In the genomic region with DNA sequence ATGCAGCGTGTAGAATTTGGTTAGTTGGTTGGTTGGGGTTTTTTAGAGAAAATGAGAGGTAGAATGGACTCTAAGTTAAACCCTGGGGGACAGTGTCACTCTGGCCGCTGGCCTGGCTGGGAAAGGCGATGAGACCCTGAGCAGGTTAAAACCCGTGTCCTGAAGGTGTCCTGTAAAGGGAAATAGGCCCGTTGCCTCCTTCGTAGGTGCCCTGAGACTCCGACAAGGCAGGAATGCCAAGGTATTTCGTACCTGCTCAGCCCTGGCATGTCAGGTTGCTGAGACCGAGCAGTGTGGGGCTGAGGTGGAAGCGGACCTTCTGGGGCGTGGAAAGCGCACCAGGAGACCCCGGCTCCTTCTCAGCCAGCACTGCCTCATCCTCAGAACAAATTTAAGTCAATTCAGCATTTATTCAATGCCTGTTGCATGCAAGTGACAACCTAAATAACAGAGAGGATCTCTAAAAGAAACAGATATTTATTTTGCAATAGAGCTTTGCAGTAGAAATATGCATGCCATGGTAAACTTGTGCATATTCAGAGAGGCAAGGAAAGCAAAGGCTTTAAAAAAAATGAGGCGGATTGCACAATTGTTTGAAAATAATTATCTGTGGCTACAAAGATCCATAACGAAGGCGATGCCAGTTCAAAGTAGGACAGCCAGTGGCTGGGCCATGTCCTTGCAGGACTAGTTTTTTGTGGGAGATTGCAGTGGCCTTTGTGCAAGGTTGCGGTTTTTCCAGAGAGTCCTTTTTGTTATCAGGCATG, we compare ENCODE assay signal across 1 cellular context.
TF ChIP-seq lines count a peak whose summit lies in the region.

No MANE protein-coding gene starts in this region.

TF ChIP-seq in K562, 482 proteins besides CTCF, POLR2A, EP300 and RAD21 (continued from another document):
- TF ChIP-seq, protein P1, sequence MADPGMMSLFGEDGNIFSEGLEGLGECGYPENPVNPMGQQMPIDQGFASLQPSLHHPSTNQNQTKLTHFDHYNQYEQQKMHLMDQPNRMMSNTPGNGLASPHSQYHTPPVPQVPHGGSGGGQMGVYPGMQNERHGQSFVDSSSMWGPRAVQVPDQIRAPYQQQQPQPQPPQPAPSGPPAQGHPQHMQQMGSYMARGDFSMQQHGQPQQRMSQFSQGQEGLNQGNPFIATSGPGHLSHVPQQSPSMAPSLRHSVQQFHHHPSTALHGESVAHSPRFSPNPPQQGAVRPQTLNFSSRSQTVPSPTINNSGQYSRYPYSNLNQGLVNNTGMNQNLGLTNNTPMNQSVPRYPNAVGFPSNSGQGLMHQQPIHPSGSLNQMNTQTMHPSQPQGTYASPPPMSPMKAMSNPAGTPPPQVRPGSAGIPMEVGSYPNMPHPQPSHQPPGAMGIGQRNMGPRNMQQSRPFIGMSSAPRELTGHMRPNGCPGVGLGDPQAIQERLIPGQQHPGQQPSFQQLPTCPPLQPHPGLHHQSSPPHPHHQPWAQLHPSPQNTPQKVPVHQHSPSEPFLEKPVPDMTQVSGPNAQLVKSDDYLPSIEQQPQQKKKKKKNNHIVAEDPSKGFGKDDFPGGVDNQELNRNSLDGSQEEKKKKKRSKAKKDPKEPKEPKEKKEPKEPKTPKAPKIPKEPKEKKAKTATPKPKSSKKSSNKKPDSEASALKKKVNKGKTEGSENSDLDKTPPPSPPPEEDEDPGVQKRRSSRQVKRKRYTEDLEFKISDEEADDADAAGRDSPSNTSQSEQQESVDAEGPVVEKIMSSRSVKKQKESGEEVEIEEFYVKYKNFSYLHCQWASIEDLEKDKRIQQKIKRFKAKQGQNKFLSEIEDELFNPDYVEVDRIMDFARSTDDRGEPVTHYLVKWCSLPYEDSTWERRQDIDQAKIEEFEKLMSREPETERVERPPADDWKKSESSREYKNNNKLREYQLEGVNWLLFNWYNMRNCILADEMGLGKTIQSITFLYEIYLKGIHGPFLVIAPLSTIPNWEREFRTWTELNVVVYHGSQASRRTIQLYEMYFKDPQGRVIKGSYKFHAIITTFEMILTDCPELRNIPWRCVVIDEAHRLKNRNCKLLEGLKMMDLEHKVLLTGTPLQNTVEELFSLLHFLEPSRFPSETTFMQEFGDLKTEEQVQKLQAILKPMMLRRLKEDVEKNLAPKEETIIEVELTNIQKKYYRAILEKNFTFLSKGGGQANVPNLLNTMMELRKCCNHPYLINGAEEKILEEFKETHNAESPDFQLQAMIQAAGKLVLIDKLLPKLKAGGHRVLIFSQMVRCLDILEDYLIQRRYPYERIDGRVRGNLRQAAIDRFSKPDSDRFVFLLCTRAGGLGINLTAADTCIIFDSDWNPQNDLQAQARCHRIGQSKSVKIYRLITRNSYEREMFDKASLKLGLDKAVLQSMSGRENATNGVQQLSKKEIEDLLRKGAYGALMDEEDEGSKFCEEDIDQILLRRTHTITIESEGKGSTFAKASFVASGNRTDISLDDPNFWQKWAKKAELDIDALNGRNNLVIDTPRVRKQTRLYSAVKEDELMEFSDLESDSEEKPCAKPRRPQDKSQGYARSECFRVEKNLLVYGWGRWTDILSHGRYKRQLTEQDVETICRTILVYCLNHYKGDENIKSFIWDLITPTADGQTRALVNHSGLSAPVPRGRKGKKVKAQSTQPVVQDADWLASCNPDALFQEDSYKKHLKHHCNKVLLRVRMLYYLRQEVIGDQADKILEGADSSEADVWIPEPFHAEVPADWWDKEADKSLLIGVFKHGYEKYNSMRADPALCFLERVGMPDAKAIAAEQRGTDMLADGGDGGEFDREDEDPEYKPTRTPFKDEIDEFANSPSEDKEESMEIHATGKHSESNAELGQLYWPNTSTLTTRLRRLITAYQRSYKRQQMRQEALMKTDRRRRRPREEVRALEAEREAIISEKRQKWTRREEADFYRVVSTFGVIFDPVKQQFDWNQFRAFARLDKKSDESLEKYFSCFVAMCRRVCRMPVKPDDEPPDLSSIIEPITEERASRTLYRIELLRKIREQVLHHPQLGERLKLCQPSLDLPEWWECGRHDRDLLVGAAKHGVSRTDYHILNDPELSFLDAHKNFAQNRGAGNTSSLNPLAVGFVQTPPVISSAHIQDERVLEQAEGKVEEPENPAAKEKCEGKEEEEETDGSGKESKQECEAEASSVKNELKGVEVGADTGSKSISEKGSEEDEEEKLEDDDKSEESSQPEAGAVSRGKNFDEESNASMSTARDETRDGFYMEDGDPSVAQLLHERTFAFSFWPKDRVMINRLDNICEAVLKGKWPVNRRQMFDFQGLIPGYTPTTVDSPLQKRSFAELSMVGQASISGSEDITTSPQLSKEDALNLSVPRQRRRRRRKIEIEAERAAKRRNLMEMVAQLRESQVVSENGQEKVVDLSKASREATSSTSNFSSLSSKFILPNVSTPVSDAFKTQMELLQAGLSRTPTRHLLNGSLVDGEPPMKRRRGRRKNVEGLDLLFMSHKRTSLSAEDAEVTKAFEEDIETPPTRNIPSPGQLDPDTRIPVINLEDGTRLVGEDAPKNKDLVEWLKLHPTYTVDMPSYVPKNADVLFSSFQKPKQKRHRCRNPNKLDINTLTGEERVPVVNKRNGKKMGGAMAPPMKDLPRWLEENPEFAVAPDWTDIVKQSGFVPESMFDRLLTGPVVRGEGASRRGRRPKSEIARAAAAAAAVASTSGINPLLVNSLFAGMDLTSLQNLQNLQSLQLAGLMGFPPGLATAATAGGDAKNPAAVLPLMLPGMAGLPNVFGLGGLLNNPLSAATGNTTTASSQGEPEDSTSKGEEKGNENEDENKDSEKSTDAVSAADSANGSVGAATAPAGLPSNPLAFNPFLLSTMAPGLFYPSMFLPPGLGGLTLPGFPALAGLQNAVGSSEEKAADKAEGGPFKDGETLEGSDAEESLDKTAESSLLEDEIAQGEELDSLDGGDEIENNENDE (IDR thresholded peaks at IDR 0.05; ENCODE audit: low read depth, low read length): no peak
- TF ChIP-seq HNRNPUL1 (IDR thresholded peaks at IDR 0.05; ENCODE audit: low read length): no peak
- TF ChIP-seq SMAD3 (CRISPR knock-in tag; conservative IDR thresholded peaks at IDR 0.05): no peak
- no peak for TF ChIP-seq CBFA2T2 (conservative IDR thresholded peaks at IDR 0.05)
- TF ChIP-seq ZC3H8 (IDR thresholded peaks at IDR 0.05): no peak
- no peak for TF ChIP-seq CBX3 (IDR thresholded peaks at IDR 0.05; ENCODE audit: borderline replicate concordance in 1 of 2, low read length in 2 of 2)
- 0 out of 2 replicates have a peak, but pooled peaks have one; percentile 55 for TF ChIP-seq ZNF12 (CRISPR knock-in tag; IDR thresholded peaks at IDR 0.05)
- no peak for TF ChIP-seq FOXM1 (IDR thresholded peaks at IDR 0.05; ENCODE audit: low read depth)
- no peak for TF ChIP-seq FOXM1 (CRISPR knock-in tag; IDR thresholded peaks at IDR 0.05; ENCODE audit: low read depth)
- TF ChIP-seq THRAP3 (IDR thresholded peaks at IDR 0.05; ENCODE audit: borderline replicate concordance): no peak
- TF ChIP-seq NFRKB (IDR thresholded peaks at IDR 0.05; ENCODE audit: low read depth): no peak
- TF ChIP-seq, protein P2, sequence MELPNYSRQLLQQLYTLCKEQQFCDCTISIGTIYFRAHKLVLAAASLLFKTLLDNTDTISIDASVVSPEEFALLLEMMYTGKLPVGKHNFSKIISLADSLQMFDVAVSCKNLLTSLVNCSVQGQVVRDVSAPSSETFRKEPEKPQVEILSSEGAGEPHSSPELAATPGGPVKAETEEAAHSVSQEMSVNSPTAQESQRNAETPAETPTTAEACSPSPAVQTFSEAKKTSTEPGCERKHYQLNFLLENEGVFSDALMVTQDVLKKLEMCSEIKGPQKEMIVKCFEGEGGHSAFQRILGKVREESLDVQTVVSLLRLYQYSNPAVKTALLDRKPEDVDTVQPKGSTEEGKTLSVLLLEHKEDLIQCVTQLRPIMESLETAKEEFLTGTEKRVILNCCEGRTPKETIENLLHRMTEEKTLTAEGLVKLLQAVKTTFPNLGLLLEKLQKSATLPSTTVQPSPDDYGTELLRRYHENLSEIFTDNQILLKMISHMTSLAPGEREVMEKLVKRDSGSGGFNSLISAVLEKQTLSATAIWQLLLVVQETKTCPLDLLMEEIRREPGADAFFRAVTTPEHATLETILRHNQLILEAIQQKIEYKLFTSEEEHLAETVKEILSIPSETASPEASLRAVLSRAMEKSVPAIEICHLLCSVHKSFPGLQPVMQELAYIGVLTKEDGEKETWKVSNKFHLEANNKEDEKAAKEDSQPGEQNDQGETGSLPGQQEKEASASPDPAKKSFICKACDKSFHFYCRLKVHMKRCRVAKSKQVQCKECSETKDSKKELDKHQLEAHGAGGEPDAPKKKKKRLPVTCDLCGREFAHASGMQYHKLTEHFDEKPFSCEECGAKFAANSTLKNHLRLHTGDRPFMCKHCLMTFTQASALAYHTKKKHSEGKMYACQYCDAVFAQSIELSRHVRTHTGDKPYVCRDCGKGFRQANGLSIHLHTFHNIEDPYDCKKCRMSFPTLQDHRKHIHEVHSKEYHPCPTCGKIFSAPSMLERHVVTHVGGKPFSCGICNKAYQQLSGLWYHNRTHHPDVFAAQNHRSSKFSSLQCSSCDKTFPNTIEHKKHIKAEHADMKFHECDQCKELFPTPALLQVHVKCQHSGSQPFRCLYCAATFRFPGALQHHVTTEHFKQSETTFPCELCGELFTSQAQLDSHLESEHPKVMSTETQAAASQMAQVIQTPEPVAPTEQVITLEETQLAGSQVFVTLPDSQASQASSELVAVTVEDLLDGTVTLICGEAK (IDR thresholded peaks at IDR 0.05): no peak
- TF ChIP-seq, protein P2 (CRISPR knock-in tag; IDR thresholded peaks at IDR 0.05): no peak
- TF ChIP-seq TARDBP (IDR thresholded peaks at IDR 0.05): no peak
- TF ChIP-seq, protein P3, sequence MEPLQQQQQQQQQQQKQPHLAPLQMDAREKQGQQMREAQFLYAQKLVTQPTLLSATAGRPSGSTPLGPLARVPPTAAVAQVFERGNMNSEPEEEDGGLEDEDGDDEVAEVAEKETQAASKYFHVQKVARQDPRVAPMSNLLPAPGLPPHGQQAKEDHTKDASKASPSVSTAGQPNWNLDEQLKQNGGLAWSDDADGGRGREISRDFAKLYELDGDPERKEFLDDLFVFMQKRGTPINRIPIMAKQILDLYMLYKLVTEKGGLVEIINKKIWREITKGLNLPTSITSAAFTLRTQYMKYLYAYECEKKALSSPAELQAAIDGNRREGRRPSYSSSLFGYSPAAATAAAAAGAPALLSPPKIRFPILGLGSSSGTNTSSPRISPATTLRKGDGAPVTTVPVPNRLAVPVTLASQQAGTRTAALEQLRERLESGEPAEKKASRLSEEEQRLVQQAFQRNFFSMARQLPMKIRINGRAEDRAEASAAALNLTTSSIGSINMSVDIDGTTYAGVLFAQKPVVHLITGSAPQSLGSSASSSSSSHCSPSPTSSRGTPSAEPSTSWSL (CRISPR knock-in tag; IDR thresholded peaks at IDR 0.05; ENCODE audit: borderline replicate concordance): no peak
- TF ChIP-seq MAFK (IDR thresholded peaks at IDR 0.05; ENCODE audit: low read length): 0 out of 2 replicates have a peak, but pooled peaks have one; percentile 25
